Comparison of ENCODE assay signal across 8 cellular contexts in genomic region chr14:77026930-77027537, GRCh38. TPM values are rescaled to one million over a fixed set of nuclear protein-coding genes. Genes with fewer than 3 reads are reported as not detected.
DNase-seq lines count a peak whose midpoint lies in the region; ATAC-seq and TF ChIP-seq lines count a peak whose summit lies in the region.

No MANE protein-coding gene starts in this region.

- no peaks in the 10 kb centered on the region for H3K27me3 Mint-ChIP-seq in activated CD4-positive, alpha-beta T cell treated with anti-CD3 and anti-CD28 coated beads, Interleukin-2, amount 10 ng/mL, durations not matched to agents 24 days and 14 days

- no peak for TF ChIP-seq EP300 in tibial nerve (IDR thresholded peaks at IDR 0.05)

- H3K27ac ChIP-seq in effector memory CD4-positive, alpha-beta T cell (ENCODE audit: insufficient read depth, low read length, poor library complexity, severe bottlenecking) = peak overlapping the region; percentile 96
- H3K27ac ChIP-seq in tibial nerve = peak overlapping the region; percentile 94 to 99 (median 99)

- TF ChIP-seq POLR2A in tibial nerve (IDR thresholded peaks at IDR 0.05) = no peak

- H3K27ac Mint-ChIP-seq in activated CD4-positive, alpha-beta T cell treated with anti-CD3 and anti-CD28 coated beads, Interleukin-2, amount 10 ng/mL, durations not matched to agents 24 days and 14 days = no peak overlapping the region

- 0 to 1% methylated on average over 15 to 45 of the region's 65 CpGs for WGBS in tibial nerve, 2 donors

- H3K4me3 ChIP-seq in effector memory CD4-positive, alpha-beta T cell (ENCODE audit: insufficient read depth, low read depth, low read length, poor library complexity, severe bottlenecking) = peak overlapping the region; percentile 83
- H3K4me3 ChIP-seq in mononuclear cell (ENCODE audit: low read length) = peak overlapping the region; percentile 75
- peak overlapping the region; percentile 71 to 96 (median 90) for H3K4me3 ChIP-seq in tibial nerve

- no peaks in the 10 kb centered on the region for H3K27me3 ChIP-seq in effector memory CD4-positive, alpha-beta T cell (replicated peaks; ENCODE audit: control insufficient read depth, insufficient read depth, low read length, poor library complexity, severe bottlenecking)
- no peaks in the 10 kb centered on the region for H3K27me3 ChIP-seq in mononuclear cell (ENCODE audit: insufficient read depth, low read length)
- no peaks in the 10 kb centered on the region for H3K27me3 ChIP-seq in tibial nerve

- peaks cover 50% of the 10 kb centered on the region for H3K4me1 Mint-ChIP-seq in activated CD4-positive, alpha-beta T cell treated with anti-CD3 and anti-CD28 coated beads, Interleukin-2, amount 10 ng/mL, durations not matched to agents 24 days and 14 days

- ATAC-seq in GM19035 (IDR thresholded peaks at IDR 0.05; ENCODE audit: unreplicated experiment) (peak; percentile 14), GM18858 (IDR thresholded peaks at IDR 0.05; ENCODE audit: unreplicated experiment) (no peak)

- H3K4me1 ChIP-seq in effector memory CD4-positive, alpha-beta T cell (ENCODE audit: control insufficient read depth, insufficient read depth, low read length, poor library complexity, severe bottlenecking) = peaks cover 66% of the 10 kb centered on the region
- peaks cover 77% of the 10 kb centered on the region for H3K4me1 ChIP-seq in mononuclear cell (ENCODE audit: insufficient read depth, low read length)
- peaks cover 0 to 74% (median 62%) of the 10 kb centered on the region in 4 donors for H3K4me1 ChIP-seq in tibial nerve

- peaks cover 35% of the 10 kb centered on the region for H3K36me3 Mint-ChIP-seq in activated CD4-positive, alpha-beta T cell treated with anti-CD3 and anti-CD28 coated beads, Interleukin-2, amount 10 ng/mL, durations not matched to agents 24 days and 14 days (ENCODE audit: low read depth)

- peak; percentile 58 for DNase-seq in AG20443 (ENCODE audit: low spot score)
- peak; percentile 63 for DNase-seq in LHCN-M2 (ENCODE audit: low read depth)
- peak; percentile 86 for DNase-seq in activated CD4-positive, alpha-beta T cell treated with anti-CD3 and anti-CD28 coated beads, Interleukin-2, amount 10 ng/mL, durations not matched to agents 24 days and 14 days
- peak; percentile 40 to 51 (median 45) for DNase-seq in effector memory CD4-positive, alpha-beta T cell
- DNase-seq in tibial nerve (ENCODE audit: low spot score in 2 of 2) = no peak

- H3K4me3 Mint-ChIP-seq in activated CD4-positive, alpha-beta T cell treated with anti-CD3 and anti-CD28 coated beads, Interleukin-2, amount 10 ng/mL, durations not matched to agents 24 days and 14 days = peak overlapping the region; percentile 99

- intact Hi-C loops in activated CD4-positive, alpha-beta T cell treated with anti-CD3 and anti-CD28 coated beads, Interleukin-2, amount 10 ng/mL, durations not matched to agents 24 days and 14 days (cut with micrococcal nuclease) = no loop called here

- no peaks in the 10 kb centered on the region for H3K9me3 Mint-ChIP-seq in activated CD4-positive, alpha-beta T cell treated with anti-CD3 and anti-CD28 coated beads, Interleukin-2, amount 10 ng/mL, durations not matched to agents 24 days and 14 days

- peaks cover 8% of the 10 kb centered on the region for H3K36me3 ChIP-seq in effector memory CD4-positive, alpha-beta T cell (ENCODE audit: control insufficient read depth, insufficient read depth, low read length)
- peaks cover 0 to 10% (median 0%) of the 10 kb centered on the region in 3 donors for H3K36me3 ChIP-seq in tibial nerve

- H3K9me3 ChIP-seq in effector memory CD4-positive, alpha-beta T cell (ENCODE audit: control insufficient read depth, low read length) = no peaks in the 10 kb centered on the region
- H3K9me3 ChIP-seq in mononuclear cell (ENCODE audit: low read depth, low read length) (no peaks in the 10 kb centered on the region), tibial nerve (no peaks in the 10 kb centered on the region)

- TF ChIP-seq CTCF in tibial nerve (IDR thresholded peaks at IDR 0.05) = peak in 1 of 5 experiments; percentile 7

RNA-seq across cellular contexts. Expression of gene IRF2BPL, which starts 1.5 kb away (rescaled TPM):
- 49.7 and 56.7 TPM in 2 replicates for total RNA-seq in LHCN-M2 (2014; rRNA removed)
- 16.9 TPM for polyA plus RNA-seq in LHCN-M2 (2012)
- total RNA-seq in activated CD4-positive, alpha-beta T cell treated with anti-CD3 and anti-CD28 coated beads, Interleukin-2, amount 10 ng/mL, durations not matched to agents 24 days and 14 days = 32.8 and 34.8 TPM in 2 replicates
- 36.1 TPM for total RNA-seq in mononuclear cell
- 10 to 100 TPM; 52.4 to 69.2 (median 60.7) TPM for total RNA-seq in tibial nerve

Comparison
In these comparisons a context has a peak if more than half of its experiments do, and no peak if none do; other contexts are left out.
1. DNase-seq: peak in AG20443 (single experiment), LHCN-M2 (single experiment), activated CD4-positive, alpha-beta T cell treated with anti-CD3 and anti-CD28 coated beads, Interleukin-2, amount 10 ng/mL, durations not matched to agents 24 days and 14 days (single experiment) and effector memory CD4-positive, alpha-beta T cell (3 of 3); none in tibial nerve (0 of 2).
2. Peak in every context shown above with its lines, with median percentiles within 50 percentile points of each other: H3K4me3 ChIP-seq.